Comparison of ENCODE assay signal across 12 cellular contexts in the genomic region with DNA sequence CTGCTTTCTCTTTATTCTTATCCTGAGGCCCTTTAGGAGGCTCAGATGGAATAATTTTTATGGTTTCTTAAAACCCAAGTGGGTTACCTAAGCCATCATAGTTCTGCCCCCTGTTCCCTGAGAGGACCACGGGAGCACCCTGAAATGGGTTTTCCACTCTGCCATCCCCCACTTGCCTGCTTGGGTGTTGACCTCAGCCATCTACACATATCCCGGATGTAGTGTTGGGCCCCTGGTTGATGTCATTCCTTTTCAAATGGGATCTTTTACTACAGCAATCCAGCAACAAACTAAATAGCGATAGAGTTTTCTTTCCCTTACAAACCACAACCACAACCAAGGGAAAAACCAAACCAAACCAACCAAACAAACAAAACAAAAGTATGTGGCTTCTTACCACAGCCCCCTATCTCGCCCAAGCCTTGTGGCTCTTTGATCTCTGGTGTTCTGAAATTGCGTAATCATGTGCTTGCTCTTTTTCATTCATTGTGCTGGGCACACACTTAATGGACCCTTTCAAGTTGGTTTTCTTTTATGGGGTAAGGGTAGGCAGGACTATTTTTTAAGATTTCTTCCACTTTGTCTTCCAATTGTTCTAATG.
DNase-seq lines count a peak whose midpoint lies in the region; ATAC-seq and TF ChIP-seq lines count a peak whose summit lies in the region.
"Had no signal": no experiment of that assay in that cellular context is flagged by ENCODE, and none has a peak within 500 bp of the region (broad histone marks: within the 10 kb centered on the region; RNA-seq: fewer than 3 reads in every experiment).

No MANE protein-coding gene starts in this region.

- TF ChIP-seq CTCF in upper lobe of right lung (IDR thresholded peaks at IDR 0.05) = no peak

- H3K4me3 Mint-ChIP-seq in CD4-positive, alpha-beta memory T cell = peak overlapping the region in 3 of 8 donors; percentile 0 to 15 (median 5)
- no peak overlapping the region for H3K4me3 Mint-ChIP-seq in activated T-helper 17 cell treated with anti-CD3 and anti-CD28 coated beads, Interleukin-2, amount 50 U/mL, for 72 hours

- H3K36me3 Mint-ChIP-seq in CD4-positive, alpha-beta memory T cell = peaks cover 0 to under 1% of the 10 kb centered on the region in 2 donors
- H3K36me3 Mint-ChIP-seq in activated T-helper 17 cell treated with anti-CD3 and anti-CD28 coated beads, Interleukin-2, amount 50 U/mL, for 72 hours (ENCODE audit: low read depth) = no peaks in the 10 kb centered on the region

- CTCF ChIA-PET in CD4-positive, alpha-beta memory T cell (lab: Charles Lee; ENCODE audit: partially characterized antibody) = no interaction called here

- no peak overlapping the region for H3K4me3 ChIP-seq in CD4-positive, alpha-beta memory T cell (ENCODE audit: low read length in 2 of 2)
- H3K4me3 ChIP-seq in effector memory CD4-positive, alpha-beta T cell (ENCODE audit: insufficient read depth, low read depth, low read length, poor library complexity, severe bottlenecking) = no peak overlapping the region
- H3K4me3 ChIP-seq in upper lobe of right lung = no peak overlapping the region

- intact Hi-C loops in CD4-positive, alpha-beta memory T cell (cut with micrococcal nuclease) = no loop called here
- intact Hi-C loops in upper lobe of right lung (cut with DNase I) = no loop called here

- no peaks in the 10 kb centered on the region for H3K27me3 ChIP-seq in CD4-positive, alpha-beta memory T cell (ENCODE audit: insufficient read depth, low read length)
- no peaks in the 10 kb centered on the region for H3K27me3 ChIP-seq in effector memory CD4-positive, alpha-beta T cell (replicated peaks; ENCODE audit: control insufficient read depth, insufficient read depth, low read length, poor library complexity, severe bottlenecking)
- H3K27me3 ChIP-seq in upper lobe of right lung = no peaks in the 10 kb centered on the region

- no peaks in the 10 kb centered on the region for H3K36me3 ChIP-seq in CD4-positive, alpha-beta memory T cell (ENCODE audit: insufficient read depth, low read length)
- no peaks in the 10 kb centered on the region for H3K36me3 ChIP-seq in effector memory CD4-positive, alpha-beta T cell (ENCODE audit: control insufficient read depth, insufficient read depth, low read length)
- no peaks in the 10 kb centered on the region for H3K36me3 ChIP-seq in upper lobe of right lung

- no peak overlapping the region for H3K27ac ChIP-seq in CD4-positive, alpha-beta memory T cell (ENCODE audit: low read depth, low read length)
- no peak overlapping the region for H3K27ac ChIP-seq in effector memory CD4-positive, alpha-beta T cell (ENCODE audit: insufficient read depth, low read length, poor library complexity, severe bottlenecking)
- no peak overlapping the region for H3K27ac ChIP-seq in upper lobe of right lung

- peaks cover 5 to 6% of the 10 kb centered on the region in 2 donors for H3K27me3 Mint-ChIP-seq in CD4-positive, alpha-beta memory T cell
- H3K27me3 Mint-ChIP-seq in activated T-helper 17 cell treated with anti-CD3 and anti-CD28 coated beads, Interleukin-2, amount 50 U/mL, for 72 hours = peaks cover 23% of the 10 kb centered on the region

- H3K9me3 ChIP-seq in CD4-positive, alpha-beta memory T cell (ENCODE audit: control insufficient read depth in 1 of 2, low read length in 2 of 2) = no peaks in the 10 kb centered on the region
- H3K9me3 ChIP-seq in effector memory CD4-positive, alpha-beta T cell (ENCODE audit: control insufficient read depth, low read length) = no peaks in the 10 kb centered on the region
- H3K9me3 ChIP-seq in upper lobe of right lung = no peaks in the 10 kb centered on the region

- peaks cover 0 to 13% (median 3%) of the 10 kb centered on the region in 8 donors for H3K9me3 Mint-ChIP-seq in CD4-positive, alpha-beta memory T cell
- H3K9me3 Mint-ChIP-seq in activated T-helper 17 cell treated with anti-CD3 and anti-CD28 coated beads, Interleukin-2, amount 50 U/mL, for 72 hours = peaks cover 10% of the 10 kb centered on the region

- ATAC-seq in activated T-helper 17 cell treated with anti-CD3 and anti-CD28 coated beads, Interleukin-2, amount 50 U/mL, for 72 hours (replicated peaks) = peak; percentile 29
- no peak for ATAC-seq in HG03442 (IDR thresholded peaks at IDR 0.05; ENCODE audit: unreplicated experiment)
- no peak for ATAC-seq in GM21447 (IDR thresholded peaks at IDR 0.05; ENCODE audit: unreplicated experiment)
- no peak for ATAC-seq in upper lobe of right lung
- ATAC-seq: sciatic nerve, SK-N-SH treated with all-trans-retinoic acid at 6 μM for 48 hours had no signal

- POLR2A ChIA-PET in CD4-positive, alpha-beta memory T cell (lab: Charles Lee; ENCODE audit: partially characterized antibody) = no interaction called here

- peak in 4 of 5 donors; percentile 0 to 12 (median 6) for DNase-seq in CD4-positive, alpha-beta memory T cell
- DNase-seq in HT1080 (ENCODE audit: low read depth) (peak; percentile 70), iris pigment epithelial cell (ENCODE audit: low read depth) (peak; percentile 18), upper lobe of right lung (no peak)
- no peak for DNase-seq in effector memory CD4-positive, alpha-beta T cell
- DNase-seq: cerebellar nuclear complex, NCI-H524 had no signal

- peaks cover 4% of the 10 kb centered on the region for H3K4me1 ChIP-seq in CD4-positive, alpha-beta memory T cell (ENCODE audit: insufficient read depth, low read length)
- H3K4me1 ChIP-seq in effector memory CD4-positive, alpha-beta T cell (ENCODE audit: control insufficient read depth, insufficient read depth, low read length, poor library complexity, severe bottlenecking) = no peaks in the 10 kb centered on the region
- H3K4me1 ChIP-seq in upper lobe of right lung = no peaks in the 10 kb centered on the region

- peak overlapping the region in 1 of 7 donors; percentile 2 for H3K27ac Mint-ChIP-seq in CD4-positive, alpha-beta memory T cell
- no peak overlapping the region for H3K27ac Mint-ChIP-seq in activated T-helper 17 cell treated with anti-CD3 and anti-CD28 coated beads, Interleukin-2, amount 50 U/mL, for 72 hours

- H3K4me1 Mint-ChIP-seq in CD4-positive, alpha-beta memory T cell = peaks cover 10 to 27% (median 14%) of the 10 kb centered on the region in 4 donors
- peaks cover 5% of the 10 kb centered on the region for H3K4me1 Mint-ChIP-seq in activated T-helper 17 cell treated with anti-CD3 and anti-CD28 coated beads, Interleukin-2, amount 50 U/mL, for 72 hours

Comparison
In these comparisons a context has a peak if more than half of its experiments do, and no peak if none do; other contexts are left out.
1. DNase-seq: peak in CD4-positive, alpha-beta memory T cell (4 of 5), HT1080 (single experiment) and iris pigment epithelial cell (single experiment); none in effector memory CD4-positive, alpha-beta T cell (0 of 3) and upper lobe of right lung (single experiment).